1 cellular context compared by ENCODE assay signal in the genomic region with DNA sequence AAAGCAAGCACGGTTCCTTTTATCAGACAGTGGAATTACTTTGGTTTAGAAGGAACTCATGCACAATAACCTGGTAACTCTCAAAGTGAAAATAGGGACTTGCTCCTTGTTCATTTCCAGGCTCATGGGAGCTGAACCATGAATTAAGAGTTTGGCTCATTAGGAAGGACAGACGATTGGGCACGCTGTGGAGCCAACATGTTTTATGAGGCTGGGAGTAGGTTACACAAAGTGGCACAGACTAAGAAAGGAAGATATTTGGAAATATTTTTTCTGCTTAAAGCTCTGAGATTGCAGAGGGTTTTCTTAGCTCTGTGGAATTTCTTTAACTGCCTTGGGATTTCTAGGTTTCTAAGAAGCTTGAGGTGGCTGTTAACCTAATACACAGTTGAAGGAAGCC.
TF ChIP-seq lines count a peak whose summit lies in the region.

No MANE protein-coding gene starts in this region.

TF ChIP-seq in GM23338, 12 proteins besides CTCF, POLR2A, EP300 and RAD21 (continued from another document):
- no peak for TF ChIP-seq ZNF462 (CRISPR knock-in tag; IDR thresholded peaks at IDR 0.05)
- no peak for TF ChIP-seq NANOG (IDR thresholded peaks at IDR 0.05; ENCODE audit: borderline replicate concordance)
- no peak for TF ChIP-seq ZNF114 (CRISPR knock-in tag; IDR thresholded peaks at IDR 0.05)
- no peak for TF ChIP-seq JUNB (IDR thresholded peaks at IDR 0.05; ENCODE audit: unreplicated experiment)
- TF ChIP-seq REST (IDR thresholded peaks at IDR 0.05; ENCODE audit: unreplicated experiment), result no peak
